In genomic region chr5:40655138-40655537, GRCh38 we compare ENCODE assay signal across 19 cellular contexts. TPM values are rescaled to one million over a fixed set of nuclear protein-coding genes. Genes with fewer than 3 reads are reported as not detected.
DNase-seq lines count a peak whose midpoint lies in the region; ATAC-seq and TF ChIP-seq lines count a peak whose summit lies in the region.
"Had no signal": no experiment of that assay in that cellular context is flagged by ENCODE, and none has a peak within 500 bp of the region (broad histone marks: within the 10 kb centered on the region; RNA-seq: fewer than 3 reads in every experiment).

No MANE protein-coding gene starts in this region.

- peaks cover 0 to 43% (median 13%) of the 10 kb centered on the region in 6 donors for H3K4me1 ChIP-seq in spleen
- H3K4me1 ChIP-seq: uterus had no signal

- TF ChIP-seq CTCF in spleen (IDR thresholded peaks at IDR 0.05 in 8 of 11, conservative IDR thresholded peaks at IDR 0.05 in 3 of 11) (no peak), GM20000 (IDR thresholded peaks at IDR 0.05; ENCODE audit: extremely low read depth, missing control alignments) (no peak)

- H3K27ac Mint-ChIP-seq in activated naive CD4-positive, alpha-beta T cell treated with anti-CD3 and anti-CD28 coated beads, Interleukin-2, amount 50 U/mL, for 72 hours = peak overlapping the region; percentile 36 to 77

- peak overlapping the region in 5 of 8 donors; percentile 0 to 71 (median 26) for H3K27ac ChIP-seq in spleen
- H3K27ac ChIP-seq: neutrophil, SJCRH30, uterus had no signal

- peaks cover 61% of the 10 kb centered on the region for H3K4me1 Mint-ChIP-seq in activated T-cell treated with anti-CD3 and anti-CD28 coated beads, Interleukin-2, amount 50 U/mL, for 4 hours (ENCODE audit: low read depth)

- intact Hi-C loops in spleen (cut with DNase I; ENCODE audit: low total_unique reads) (no loop called here), cardiac septum (cut with DNase I) (no loop called here)

- no peaks in the 10 kb centered on the region for H3K27me3 Mint-ChIP-seq in activated T-cell treated with anti-CD3 and anti-CD28 coated beads, Interleukin-2, amount 50 U/mL, for 4 hours (ENCODE audit: low read depth)

- no peaks in the 10 kb centered on the region for H3K36me3 ChIP-seq in spleen
- H3K36me3 ChIP-seq: neutrophil, SJCRH30, uterus had no signal

- H3K36me3 Mint-ChIP-seq in activated T-cell treated with anti-CD3 and anti-CD28 coated beads, Interleukin-2, amount 50 U/mL, for 4 hours (ENCODE audit: insufficient read depth) = no peaks in the 10 kb centered on the region
- H3K36me3 Mint-ChIP-seq in activated naive CD4-positive, alpha-beta T cell treated with anti-CD3 and anti-CD28 coated beads, Interleukin-2, amount 50 U/mL, for 72 hours = no peaks in the 10 kb centered on the region

- H3K9me3 Mint-ChIP-seq in activated T-cell treated with anti-CD3 and anti-CD28 coated beads, Interleukin-2, amount 50 U/mL, for 4 hours = no peaks in the 10 kb centered on the region
- H3K9me3 Mint-ChIP-seq in activated naive CD4-positive, alpha-beta T cell treated with anti-CD3 and anti-CD28 coated beads, Interleukin-2, amount 50 U/mL, for 72 hours = peaks cover 0 to 9% of the 10 kb centered on the region in 2 donors

- peak overlapping the region; percentile 81 for H3K4me3 Mint-ChIP-seq in activated T-cell treated with anti-CD3 and anti-CD28 coated beads, Interleukin-2, amount 50 U/mL, for 4 hours

- H3K27me3 ChIP-seq in spleen (replicated peaks in 1 of 7) = no peaks in the 10 kb centered on the region
- H3K27me3 ChIP-seq: neutrophil, SJCRH30, uterus had no signal

- TF ChIP-seq POLR2A in spleen (IDR thresholded peaks at IDR 0.05) = no peak

- WGBS in spleen, 5 donors = 15 to 56% (median 41%) methylated on average over 2 of the region's 2 CpGs

- no peak for DNase-seq in activated T-cell treated with anti-CD3 and anti-CD28 coated beads, Interleukin-2, amount 50 U/mL, for 4 hours
- DNase-seq in activated T-cell treated with anti-CD3 and anti-CD28 coated beads for 4 hours (no peak), OCI-M1 (lab: John Stamatoyannopoulos, UW) (peak; percentile 66), spleen (no peak), cardiac septum (ENCODE audit: low spot score) (no peak), GM20000 (ENCODE audit: low spot score) (no peak), HuH-7 (ENCODE audit: low spot score) (no peak)
- no peak for DNase-seq in activated naive CD4-positive, alpha-beta T cell treated with anti-CD3 and anti-CD28 coated beads, Interleukin-2, amount 50 U/mL, for 72 hours (ENCODE audit: low spot score in 2 of 2)
- DNase-seq: ACHN; activated CD4-positive, alpha-beta T cell treated with anti-CD3 and anti-CD28 coated beads, Interleukin-2, amount 50 U/mL, for 4 hours; midbrain; MM.1S; NCI-H2029 treated with DMSO at 0.1 percent for 48 hours; retina; SJCRH30; uterus had no signal

- H3K9me3 ChIP-seq in spleen = no peaks in the 10 kb centered on the region
- H3K9me3 ChIP-seq: neutrophil, SJCRH30, uterus had no signal

- H3K4me3 ChIP-seq in spleen = no peak overlapping the region
- H3K4me3 ChIP-seq: SJCRH30, uterus had no signal

- ATAC-seq in activated T-cell treated with anti-CD3 and anti-CD28 coated beads, Interleukin-2, amount 50 U/mL, for 4 hours = peak; percentile 25 to 32
- ATAC-seq in activated naive CD4-positive, alpha-beta T cell treated with anti-CD3 and anti-CD28 coated beads, Interleukin-2, amount 50 U/mL, for 72 hours = peak; percentile 13 to 58
- ATAC-seq: esophagus mucosa, left lobe of liver had no signal

RNA-seq across cellular contexts. Expression of gene PTGER4, which starts 24.6 kb away (rescaled TPM):
- total RNA-seq in activated T-cell treated with anti-CD3 and anti-CD28 coated beads, Interleukin-2, amount 50 U/mL, for 4 hours = 100 to 1,000 TPM; 115 to 188 (median 173) TPM
- total RNA-seq in activated naive CD4-positive, alpha-beta T cell treated with anti-CD3 and anti-CD28 coated beads, Interleukin-2, amount 50 U/mL, for 72 hours = 10 to 100 TPM; 56.9 to 61.0 TPM
- 100 to 1,000 TPM in 1 of 7 donors, 10 to 100 TPM in 6; 32.9 to 108 (median 36.9) TPM for total RNA-seq in spleen
- 1 to 10 TPM; 4.2 to 6.8 (median 6.3) TPM for polyA plus RNA-seq in spleen
- 6.1 TPM for total RNA-seq in cardiac septum
